Comparison of ENCODE assay signal across 1 cellular context in genomic region chr13:32499538-32500210, GRCh38.
TF ChIP-seq lines count a peak whose summit lies in the region.

No MANE protein-coding gene starts in this region.

TF ChIP-seq in HepG2, 621 proteins besides CTCF, POLR2A, EP300 and RAD21 (continued from another document):
- TF ChIP-seq MLXIP (CRISPR knock-in tag; IDR thresholded peaks at IDR 0.05; ENCODE audit: borderline replicate concordance) (no peak), HIVEP1 (CRISPR knock-in tag; IDR thresholded peaks at IDR 0.05) (no peak), JUNB (CRISPR knock-in tag; IDR thresholded peaks at IDR 0.05; ENCODE audit: borderline replicate concordance) (no peak), ZHX1 (CRISPR knock-in tag; IDR thresholded peaks at IDR 0.05; ENCODE audit: low read depth) (no peak), MIXL1 (CRISPR knock-in tag; IDR thresholded peaks at IDR 0.05) (no peak), U2AF2 (IDR thresholded peaks at IDR 0.05; ENCODE audit: low read depth, low read length) (no peak), ATF1 (CRISPR knock-in tag; IDR thresholded peaks at IDR 0.05) (no peak), ZNF564 (CRISPR knock-in tag; IDR thresholded peaks at IDR 0.05) (no peak), THAP11 (CRISPR knock-in tag; IDR thresholded peaks at IDR 0.05) (0 out of 2 replicates have a peak, but pooled peaks have one; percentile 30), ZNF644 (CRISPR knock-in tag; IDR thresholded peaks at IDR 0.05; ENCODE audit: low read depth) (peak; percentile 72), ZNF782 (CRISPR knock-in tag; IDR thresholded peaks at IDR 0.05; ENCODE audit: borderline replicate concordance) (no peak), ZNF121 (CRISPR knock-in tag; IDR thresholded peaks at IDR 0.05) (no peak), GTF2F1 (IDR thresholded peaks at IDR 0.05; ENCODE audit: low read length) (no peak), TMF1 (CRISPR knock-in tag; IDR thresholded peaks at IDR 0.05; ENCODE audit: low read depth) (no peak), ZNF839 (CRISPR knock-in tag; IDR thresholded peaks at IDR 0.05; ENCODE audit: borderline replicate concordance) (no peak), KLF16 (CRISPR knock-in tag; IDR thresholded peaks at IDR 0.05) (no peak), MTA1 (CRISPR knock-in tag; IDR thresholded peaks at IDR 0.05; ENCODE audit: borderline replicate concordance) (no peak), ZNF383 (CRISPR knock-in tag; IDR thresholded peaks at IDR 0.05; ENCODE audit: borderline replicate concordance) (no peak)
- TF ChIP-seq, protein P1, sequence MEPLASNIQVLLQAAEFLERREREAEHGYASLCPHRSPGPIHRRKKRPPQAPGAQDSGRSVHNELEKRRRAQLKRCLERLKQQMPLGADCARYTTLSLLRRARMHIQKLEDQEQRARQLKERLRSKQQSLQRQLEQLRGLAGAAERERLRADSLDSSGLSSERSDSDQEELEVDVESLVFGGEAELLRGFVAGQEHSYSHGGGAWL (CRISPR knock-in tag; IDR thresholded peaks at IDR 0.05), result no peak
- TF ChIP-seq, protein P2, sequence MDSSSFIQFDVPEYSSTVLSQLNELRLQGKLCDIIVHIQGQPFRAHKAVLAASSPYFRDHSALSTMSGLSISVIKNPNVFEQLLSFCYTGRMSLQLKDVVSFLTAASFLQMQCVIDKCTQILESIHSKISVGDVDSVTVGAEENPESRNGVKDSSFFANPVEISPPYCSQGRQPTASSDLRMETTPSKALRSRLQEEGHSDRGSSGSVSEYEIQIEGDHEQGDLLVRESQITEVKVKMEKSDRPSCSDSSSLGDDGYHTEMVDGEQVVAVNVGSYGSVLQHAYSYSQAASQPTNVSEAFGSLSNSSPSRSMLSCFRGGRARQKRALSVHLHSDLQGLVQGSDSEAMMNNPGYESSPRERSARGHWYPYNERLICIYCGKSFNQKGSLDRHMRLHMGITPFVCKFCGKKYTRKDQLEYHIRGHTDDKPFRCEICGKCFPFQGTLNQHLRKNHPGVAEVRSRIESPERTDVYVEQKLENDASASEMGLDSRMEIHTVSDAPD (CRISPR knock-in tag; IDR thresholded peaks at IDR 0.05), result 0 out of 2 replicates have a peak, but pooled peaks have one; percentile 29
TF ChIP-seq in HepG2: peak in this region for 72.
